35 cellular contexts compared by ENCODE assay signal in genomic region chr16:69509125-69509524, GRCh38. TPM values are rescaled to one million over a fixed set of nuclear protein-coding genes. Genes with fewer than 3 reads are reported as not detected.
DNase-seq lines count a peak whose midpoint lies in the region; ATAC-seq, FAIRE-seq and TF ChIP-seq lines count a peak whose summit lies in the region.
"Had no signal": no experiment of that assay in that cellular context is flagged by ENCODE, and none has a peak within 500 bp of the region (broad histone marks: within the 10 kb centered on the region; RNA-seq: fewer than 3 reads in every experiment).

No MANE protein-coding gene starts in this region.

- no peak overlapping the region for H3K9ac ChIP-seq in HepG2 (ENCODE audit: insufficient read depth, low read depth, low read length)
- H3K9ac ChIP-seq in mesenchymal stem cell (ENCODE audit: low read length): no peak overlapping the region
- H3K9ac ChIP-seq: BLaER1; BLaER1 treated with 17β-estradiol and CSF1 and Interleukin-3, amounts not matched to agents 10 nM and 100 nM had no signal

- FAIRE-seq in HepG2 (lab: Jason Lieb, UNC): no peak
- FAIRE-seq: A204.1, A549, D721Med had no signal

- TF ChIP-seq POLR2A in HepG2 (IDR thresholded peaks at IDR 0.05; ENCODE audit: insufficient read depth in 1 of 2, low read depth in 2 of 2, low read length in 2 of 2) (no peak), right lobe of liver (IDR thresholded peaks at IDR 0.05) (no peak)

- no peak overlapping the region for H2BK15ac ChIP-seq in mesenchymal stem cell (ENCODE audit: low read depth, poor library complexity, severe bottlenecking)

- no peaks in the 10 kb centered on the region for H3K36me3 ChIP-seq in left ventricle myocardium inferior
- no peaks in the 10 kb centered on the region for H3K36me3 ChIP-seq in HepG2 (replicated peaks in 1 of 2; ENCODE audit: control insufficient read depth in 1 of 2, insufficient read depth in 2 of 2, low read length in 2 of 2)
- H3K36me3 ChIP-seq in right lobe of liver: no peaks in the 10 kb centered on the region
- no peaks in the 10 kb centered on the region for H3K36me3 ChIP-seq in mesenchymal stem cell (ENCODE audit: control insufficient read depth in 1 of 2, insufficient read depth in 2 of 2, low read depth in 1 of 2, low read length in 2 of 2)
- H3K36me3 ChIP-seq: BE2C; BLaER1; BLaER1 treated with 17β-estradiol and CSF1 and Interleukin-3, amounts not matched to agents 10 nM and 100 nM had no signal

- no peaks in the 10 kb centered on the region for H3K4me1 ChIP-seq in left ventricle myocardium inferior
- H3K4me1 ChIP-seq in HepG2 (ENCODE audit: insufficient read depth, low read length): peaks cover 7% of the 10 kb centered on the region
- no peaks in the 10 kb centered on the region for H3K4me1 ChIP-seq in right lobe of liver
- H3K4me1 ChIP-seq in mesenchymal stem cell (ENCODE audit: control insufficient read depth, insufficient read depth, low read depth, low read length): peaks cover 5% of the 10 kb centered on the region
- H3K4me1 ChIP-seq: BE2C had no signal

- H4K20me1 ChIP-seq in HepG2 (ENCODE audit: insufficient read depth, low read length): no peaks in the 10 kb centered on the region
- H4K20me1 ChIP-seq: BLaER1; BLaER1 treated with 17β-estradiol and CSF1 and Interleukin-3, amounts not matched to agents 10 nM and 100 nM had no signal

- H4K91ac ChIP-seq in mesenchymal stem cell (ENCODE audit: low read length): peak overlapping the region; percentile 27

- BruUV-seq in HepG2 (replicated peaks; lab: Mats Ljungman, UMichigan): no TSS peak

- no peak overlapping the region for H3K27ac ChIP-seq in left ventricle myocardium inferior (replicated peaks)
- H3K27ac ChIP-seq in HepG2 (ENCODE audit: extremely low read length, insufficient read depth, low read length): no peak overlapping the region
- H3K27ac ChIP-seq in right lobe of liver: no peak overlapping the region
- no peak overlapping the region for H3K27ac ChIP-seq in mesenchymal stem cell (ENCODE audit: low read length, poor library complexity, severe bottlenecking)
- H3K27ac ChIP-seq: 22Rv1; A549; BLaER1; BLaER1 treated with 17β-estradiol and CSF1 and Interleukin-3, amounts not matched to agents 10 nM and 100 nM; C4-2B had no signal

- H3K4ac ChIP-seq in mesenchymal stem cell (ENCODE audit: low read depth in 1 of 2, low read length in 2 of 2): no peak overlapping the region

- H3K4me3 ChIP-seq in left ventricle myocardium inferior (no peak overlapping the region), HepG2 (replicated peaks in 1 of 3; ENCODE audit: insufficient read depth in 1 of 3, low read depth in 2 of 3, low read length in 3 of 3) (no peak overlapping the region), right lobe of liver (no peak overlapping the region), mesenchymal stem cell (ENCODE audit: insufficient read depth in 1 of 2, low read depth in 1 of 2, low read length in 2 of 2) (no peak overlapping the region)
- H3K4me3 ChIP-seq: A549; BLaER1; BLaER1 treated with 17β-estradiol and CSF1 and Interleukin-3, amounts not matched to agents 10 nM and 100 nM had no signal

- ATAC-seq in HepG2: no peak
- ATAC-seq in right lobe of liver: no peak
- no peak for ATAC-seq in HG02623 (IDR thresholded peaks at IDR 0.05; ENCODE audit: unreplicated experiment)
- ATAC-seq: A549; CD8-positive, alpha-beta T cell had no signal

- intact Hi-C loops in cardiac septum (cut with DNase I): no loop called here
- intact Hi-C loops in left ventricle myocardium inferior (cut with micrococcal nuclease): no loop called here
- intact Hi-C loops in HepG2 (cut with micrococcal nuclease; ENCODE audit: unreplicated experiment): no loop called here
- intact Hi-C loops in right lobe of liver (cut with DNase I): no loop called here
- intact Hi-C loops in posterior vena cava (cut with DNase I): no loop called here

- H3K9me3 ChIP-seq in left ventricle myocardium inferior (replicated peaks) (no peaks in the 10 kb centered on the region), HepG2 (ENCODE audit: low read length) (no peaks in the 10 kb centered on the region), right lobe of liver (no peaks in the 10 kb centered on the region), mesenchymal stem cell (ENCODE audit: control insufficient read depth, low read length) (no peaks in the 10 kb centered on the region)
- H3K9me3 ChIP-seq: A549, BE2C, BLaER1, Caco-2 had no signal

- CTCF ChIA-PET in HepG2 (lab: Yijun Ruan, JAX; ENCODE audit: low intra/inter-chr PET ratio, low total read pairs): no interaction called here

- H3K23ac ChIP-seq in mesenchymal stem cell (ENCODE audit: low read length in 2 of 2): no peak overlapping the region

- no peak overlapping the region for H3K14ac ChIP-seq in mesenchymal stem cell (ENCODE audit: low read length in 2 of 2)

- H3K27me3 ChIP-seq in left ventricle myocardium inferior (ENCODE audit: low read depth) (no peaks in the 10 kb centered on the region), HepG2 (ENCODE audit: control insufficient read depth in 1 of 2, insufficient read depth in 2 of 2, low read length in 2 of 2) (no peaks in the 10 kb centered on the region), right lobe of liver (no peaks in the 10 kb centered on the region), mesenchymal stem cell (ENCODE audit: control insufficient read depth in 1 of 2, insufficient read depth in 1 of 2, low read length in 2 of 2) (no peaks in the 10 kb centered on the region)
- H3K27me3 ChIP-seq: BE2C, BLaER1 had no signal

- DNase-seq in cardiac septum (ENCODE audit: low spot score): peak; percentile 31
- no peak for DNase-seq in left ventricle myocardium inferior
- DNase-seq in HepG2 (ENCODE audit: low spot score): no peak
- no peak for DNase-seq in right lobe of liver
- no peak for DNase-seq in mesenchymal stem cell
- peak; percentile 35 for DNase-seq in posterior vena cava (ENCODE audit: low spot score)
- no peak for DNase-seq in GM19238 (ENCODE audit: insufficient read length, low spot score)
- DNase-seq: 8988T; ACHN; AML-193; BE2C; C1 segment of cervical spinal cord; Calu3; CD4-positive, alpha-beta memory T cell; CD4-positive, alpha-beta T cell; CD4-positive, CD25-positive, alpha-beta regulatory T cell; CD8-positive, alpha-beta memory T cell; CD8-positive, alpha-beta T cell; COR-L47; DMS 273 treated with DMSO at 0.1 percent for 48 hours; DMS153; DMS53; DMS79; DMS79 treated with DMSO at 0.1 percent for 48 hours; DND-41; EL had no signal

- H3K18ac ChIP-seq in mesenchymal stem cell (ENCODE audit: low read depth in 1 of 2, low read length in 2 of 2): no peak overlapping the region

- H2AK5ac ChIP-seq in mesenchymal stem cell (ENCODE audit: low read length, severe bottlenecking): no peak overlapping the region

- H2AFZ ChIP-seq in HepG2 (ENCODE audit: low read length): no peak overlapping the region
- H2AFZ ChIP-seq in mesenchymal stem cell (ENCODE audit: low read depth, low read length): no peak overlapping the region

- H3K79me2 ChIP-seq in HepG2 (ENCODE audit: insufficient read depth, low read length): no peaks in the 10 kb centered on the region

- no peak for TF ChIP-seq RAD21 in HepG2 (CRISPR knock-in tag; IDR thresholded peaks at IDR 0.05)

- H3K79me1 ChIP-seq in mesenchymal stem cell (replicated peaks; ENCODE audit: low read length, poor library complexity, severe bottlenecking): no peaks in the 10 kb centered on the region

- POLR2A ChIA-PET in HepG2 (lab: Yijun Ruan, JAX): no interaction called here

- H3K4me2 ChIP-seq in HepG2 (ENCODE audit: low read depth, low read length) (no peak overlapping the region), mesenchymal stem cell (ENCODE audit: low read length, poor library complexity, severe bottlenecking) (no peak overlapping the region)
- H3K4me2 ChIP-seq: A549; BLaER1; BLaER1 treated with 17β-estradiol and CSF1 and Interleukin-3, amounts not matched to agents 10 nM and 100 nM had no signal

- in situ Hi-C loops in HepG2 (cut with HindIII; ENCODE audit: extremely low pct_ligation_motif_present, low pct_unique_long_range_greater_than_20kb): no loop called here

- H2BK12ac ChIP-seq in mesenchymal stem cell (ENCODE audit: low read length in 2 of 2): no peak overlapping the region

- no peak overlapping the region for H2BK5ac ChIP-seq in mesenchymal stem cell (ENCODE audit: low read depth, low read length, poor library complexity, severe bottlenecking)

- no peak overlapping the region for H2BK120ac ChIP-seq in mesenchymal stem cell (ENCODE audit: low read depth, low read length)

- no peak overlapping the region for H4K8ac ChIP-seq in mesenchymal stem cell (ENCODE audit: low read length)

- TF ChIP-seq EP300 in HepG2 (IDR thresholded peaks at IDR 0.05; ENCODE audit: low read depth in 2 of 2, low read length in 2 of 2) (no peak), HepG2 (CRISPR knock-in tag; IDR thresholded peaks at IDR 0.05; ENCODE audit: borderline replicate concordance) (no peak)

- TF ChIP-seq CTCF in left ventricle myocardium inferior (IDR thresholded peaks at IDR 0.05; ENCODE audit: borderline replicate concordance) (no peak), HepG2 (CRISPR knock-in tag; IDR thresholded peaks at IDR 0.05) (no peak), right lobe of liver (IDR thresholded peaks at IDR 0.05) (no peak)

- 40% methylated on average over 5 of the region's 5 CpGs for WGBS in HepG2 (ENCODE audit: low lambda C conversion rate)
- 66% methylated on average over 4 of the region's 5 CpGs for WGBS in right lobe of liver (ENCODE audit: insufficient coverage, low coverage, low lambda C conversion rate, missing lambda C conversion rate)
- WGBS in mesenchymal stem cell: 96% methylated on average over 3 of the region's 5 CpGs

RNA-seq across cellular contexts. Expression of gene NFAT5, which starts 56.6 kb away (rescaled TPM):
- 28.5 TPM for total RNA-seq in cardiac septum
- 13.9 TPM for total RNA-seq in left ventricle myocardium inferior
- total RNA-seq in HepG2 (2016; rRNA removed; fragmentation: Illumina TruSeq; extraction: Trizol): 20.5 and 49.3 TPM in 2 replicates
- 24.3 and 24.8 TPM in 2 replicates for total RNA-seq in HepG2 (2016; cell fraction: cytosol; rRNA removed; fragmentation: Illumina TruSeq; extraction: Trizol; ENCODE audit: low read depth)
- 18.4 and 45.8 TPM in 2 replicates for total RNA-seq in HepG2 (2016; cell fraction: insoluble cytoplasmic fraction; rRNA removed; fragmentation: Illumina TruSeq; extraction: Trizol)
- 11.3 and 13.6 TPM in 2 replicates for total RNA-seq in HepG2 (2016; cell fraction: membrane; rRNA removed; fragmentation: Illumina TruSeq; extraction: Trizol)
- total RNA-seq in HepG2 (2016; cell fraction: nucleus; rRNA removed; fragmentation: Illumina TruSeq; extraction: Trizol): 56.4 and 58.5 TPM in 2 replicates
- polyA plus RNA-seq in HepG2 (2011; rRNA removed): 38.4 and 54.3 TPM in 2 replicates
- polyA plus RNA-seq in HepG2 (2011; cell fraction: cytosol; rRNA removed): 16.2 and 21.9 TPM in 2 replicates
- 40.8 and 43.9 TPM in 2 replicates for polyA plus RNA-seq in HepG2 (2011; cell fraction: nucleus; rRNA removed)
- polyA plus RNA-seq in HepG2 (2012): 11.1 and 13.6 TPM in 2 replicates
- 0.27 and 0.49 TPM in 2 replicates for polyA plus RNA-seq in HepG2 (2016; cell fraction: cytosol; fragmentation: Illumina TruSeq; extraction: Trizol; ENCODE audit: low read depth)
- polyA plus RNA-seq in HepG2 (2016; cell fraction: insoluble cytoplasmic fraction; fragmentation: Illumina TruSeq; extraction: Trizol; ENCODE audit: low read depth): 14.9 and 15.4 TPM in 2 replicates
- 1.1 and 1.6 TPM in 2 replicates for polyA plus RNA-seq in HepG2 (2016; cell fraction: membrane; fragmentation: Illumina TruSeq; extraction: Trizol; ENCODE audit: low read depth)
- polyA plus RNA-seq in HepG2 (2016; cell fraction: nucleus; fragmentation: Illumina TruSeq; extraction: Trizol; ENCODE audit: insufficient read depth, low read depth): 44.4 and 51.2 TPM in 2 replicates
- polyA minus RNA-seq in HepG2 (2011; rRNA and poly(A)+ RNA removed; ENCODE audit: low replicate concordance): 42.0 and 124 TPM in 2 replicates
- polyA minus RNA-seq in HepG2 (2011; cell fraction: cytosol; rRNA and poly(A)+ RNA removed): 77.0 and 77.2 TPM in 2 replicates
- 142 and 175 TPM in 2 replicates for polyA minus RNA-seq in HepG2 (2011; cell fraction: nucleus; rRNA and poly(A)+ RNA removed)
- total RNA-seq in right lobe of liver: 10 to 100 TPM; 10.3 to 19.6 (median 14.8) TPM
- polyA plus RNA-seq in mesenchymal stem cell (2013, experiment 1 of 2): 30.9 TPM
- 25.5 TPM for polyA plus RNA-seq in mesenchymal stem cell (2013, experiment 2 of 2)
- total RNA-seq in posterior vena cava: 10 to 100 TPM; 43.0 to 55.3 TPM

Comparison
In these comparisons a context has a peak if more than half of its experiments do, and no peak if none do; other contexts are left out.
1. DNase-seq: peak in cardiac septum (single experiment) and posterior vena cava (single experiment); none in left ventricle myocardium inferior (single experiment), HepG2 (single experiment), right lobe of liver (0 of 3), mesenchymal stem cell (single experiment) and GM19238 (single experiment).